20 cellular contexts compared by ENCODE assay signal in the genomic region with DNA sequence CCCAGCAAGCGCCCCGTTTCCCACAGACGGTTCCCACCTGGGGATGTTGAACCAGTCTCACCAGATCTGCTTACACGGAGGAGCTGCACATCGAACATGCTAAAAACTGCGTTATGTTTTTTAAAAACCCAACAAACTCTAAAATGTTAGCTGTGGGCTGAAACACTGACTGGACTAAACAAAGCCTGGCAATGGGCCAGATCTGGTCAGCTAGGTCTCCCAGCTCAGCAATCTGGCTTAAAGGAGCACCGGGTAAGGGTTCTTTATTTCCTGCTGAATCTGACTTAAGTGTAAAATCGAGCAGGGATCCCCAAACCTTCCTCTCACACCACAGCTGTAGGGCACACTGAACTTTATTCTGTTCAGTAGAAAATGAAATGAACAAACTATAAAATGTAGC.
A peak's percentile ranks its signal among the peaks of the same experiment; 100 is the strongest.
DNase-seq lines count a peak whose midpoint lies in the region; ATAC-seq, FAIRE-seq and TF ChIP-seq lines count a peak whose summit lies in the region.
"Had no signal": no experiment of that assay in that cellular context is flagged by ENCODE, and none has a peak within 500 bp of the region (broad histone marks: within the 10 kb centered on the region; RNA-seq: fewer than 3 reads in every experiment).

No MANE protein-coding gene starts in this region.

- no peak for TF ChIP-seq CTCF in cardiac muscle cell (IDR thresholded peaks at IDR 0.05; ENCODE audit: low read depth, low read length)
- no peak for TF ChIP-seq CTCF in thyroid gland (IDR thresholded peaks at IDR 0.05)

- H3K4me1 Mint-ChIP-seq in effector memory CD8-positive, alpha-beta T cell (ENCODE audit: low read depth in 2 of 2) = peaks cover 17 to 21% of the 10 kb centered on the region in 2 donors

- H3K4me1 ChIP-seq in cardiac muscle cell (ENCODE audit: low read depth) (peaks cover 13% of the 10 kb centered on the region), adipocyte (ENCODE audit: control insufficient read depth, insufficient read depth, low read length) (peaks cover 18% of the 10 kb centered on the region), right cardiac atrium (ENCODE audit: control insufficient read depth, insufficient read depth, low read length) (peaks cover 17% of the 10 kb centered on the region), thyroid gland (peaks cover 12 to 31% of the 10 kb centered on the region in 2 donors)
- H3K4me1 ChIP-seq: upper lobe of right lung had no signal

- ATAC-seq in Right ventricle myocardium inferior (no peak), right cardiac atrium (peak; percentile 53 to 58)
- ATAC-seq in effector memory CD8-positive, alpha-beta T cell (replicated peaks) = no peak
- ATAC-seq: stimulated activated effector memory CD8-positive, alpha-beta T cell treated with anti-CD3 and anti-CD28 coated beads, Interleukin-12 subunit alpha, Interleukin-12 subunit beta, amount 100 ng/mL, for 72 hours; upper lobe of right lung had no signal

- 55% methylated on average over 8 of the region's 8 CpGs for WGBS in right cardiac atrium
- WGBS in thyroid gland, 2 donors = 43% methylated on average over 8 of the region's 8 CpGs

- no peak overlapping the region for H3K27ac Mint-ChIP-seq in effector memory CD8-positive, alpha-beta T cell
- H3K27ac Mint-ChIP-seq: stimulated activated effector memory CD8-positive, alpha-beta T cell treated with anti-CD3 and anti-CD28 coated beads, Interleukin-12 subunit alpha, Interleukin-12 subunit beta, amount 100 ng/mL, for 72 hours had no signal

- no peaks in the 10 kb centered on the region for H3K36me3 ChIP-seq in cardiac muscle cell
- H3K36me3 ChIP-seq in adipocyte (ENCODE audit: control insufficient read depth, insufficient read depth, low read length, severe bottlenecking) = no peaks in the 10 kb centered on the region
- no peaks in the 10 kb centered on the region for H3K36me3 ChIP-seq in thyroid gland
- H3K36me3 ChIP-seq: upper lobe of right lung had no signal

- peaks cover 16% of the 10 kb centered on the region for H3K27me3 ChIP-seq in cardiac muscle cell
- peaks cover 4% of the 10 kb centered on the region for H3K27me3 ChIP-seq in adipocyte (replicated peaks; ENCODE audit: control insufficient read depth, insufficient read depth, low read length)
- no peaks in the 10 kb centered on the region for H3K27me3 ChIP-seq in right cardiac atrium (ENCODE audit: control insufficient read depth, insufficient read depth)
- no peaks in the 10 kb centered on the region for H3K27me3 ChIP-seq in thyroid gland
- H3K27me3 ChIP-seq: dorsolateral prefrontal cortex, upper lobe of right lung had no signal

- no peaks in the 10 kb centered on the region for H3K9me3 Mint-ChIP-seq in effector memory CD8-positive, alpha-beta T cell
- H3K9me3 Mint-ChIP-seq: stimulated activated effector memory CD8-positive, alpha-beta T cell treated with anti-CD3 and anti-CD28 coated beads, Interleukin-12 subunit alpha, Interleukin-12 subunit beta, amount 100 ng/mL, for 72 hours had no signal

- no peak for FAIRE-seq in HTR-8/SVneo (lab: Jason Lieb, UNC)
- FAIRE-seq: GM18507 had no signal

- no peak overlapping the region for H3K4me3 ChIP-seq in cardiac muscle cell
- H3K4me3 ChIP-seq in adipocyte (ENCODE audit: low read length) = no peak overlapping the region
- H3K4me3 ChIP-seq in right cardiac atrium (ENCODE audit: low read length) = no peak overlapping the region
- H3K4me3 ChIP-seq in thyroid gland (replicated peaks in 1 of 3) = no peak overlapping the region
- H3K4me3 ChIP-seq: dorsolateral prefrontal cortex, skin epidermis, upper lobe of right lung had no signal

- intact Hi-C loops in Right ventricle myocardium inferior (cut with DNase I) = no loop called here
- intact Hi-C loops in right cardiac atrium (cut with DNase I) = no loop called here
- intact Hi-C loops in thyroid gland (cut with DNase I) = no loop called here

- H3K27ac ChIP-seq in cardiac muscle cell = no peak overlapping the region
- peak overlapping the region; percentile 21 for H3K27ac ChIP-seq in right cardiac atrium (ENCODE audit: low read length)
- no peak overlapping the region for H3K27ac ChIP-seq in thyroid gland
- H3K27ac ChIP-seq: HL-60, upper lobe of right lung had no signal

- peak; percentile 59 to 65 for DNase-seq in cardiac muscle cell (ENCODE audit: low read depth in 1 of 2, low spot score in 1 of 2)
- no peak for DNase-seq in Right ventricle myocardium inferior (ENCODE audit: missing footprints)
- peak; percentile 50 for DNase-seq in adipocyte (ENCODE audit: low read depth)
- DNase-seq in right cardiac atrium = peak; percentile 56 to 79 (median 67)
- DNase-seq in thyroid gland = peak; percentile 70 to 75
- DNase-seq in effector memory CD8-positive, alpha-beta T cell = no peak
- DNase-seq in HTR-8/SVneo (ENCODE audit: insufficient read length, low spot score) = no peak
- DNase-seq in NK-92 treated with Interleukin-12 subunit alpha and Interleukin-12 subunit beta, amount 100 ng/mL, for 24 hours (lab: John Stamatoyannopoulos, UW) = no peak
- DNase-seq: activated CD4-positive, alpha-beta T cell treated with anti-CD3 and anti-CD28 coated beads, Interleukin-2, amount 50 U/mL, for 48 hours; COR-L47; Karpas-422; NCI-H1694 treated with DMSO at 0.1 percent for 48 hours; NCI-H774; SHP77 treated with DMSO at 0.1 percent for 48 hours; upper lobe of right lung had no signal

- H3K36me3 Mint-ChIP-seq in effector memory CD8-positive, alpha-beta T cell (ENCODE audit: insufficient read depth) = no peaks in the 10 kb centered on the region

- no peak overlapping the region for H3K4me3 Mint-ChIP-seq in effector memory CD8-positive, alpha-beta T cell
- H3K4me3 Mint-ChIP-seq: stimulated activated effector memory CD8-positive, alpha-beta T cell treated with anti-CD3 and anti-CD28 coated beads, Interleukin-12 subunit alpha, Interleukin-12 subunit beta, amount 100 ng/mL, for 72 hours had no signal

- H3K9ac ChIP-seq in adipocyte (ENCODE audit: low read length) = no peak overlapping the region

- no peak for TF ChIP-seq POLR2A in thyroid gland (IDR thresholded peaks at IDR 0.05)

- H3K9me3 ChIP-seq in cardiac muscle cell (ENCODE audit: low read depth) (no peaks in the 10 kb centered on the region), adipocyte (ENCODE audit: control insufficient read depth, low read length) (no peaks in the 10 kb centered on the region), right cardiac atrium (ENCODE audit: control insufficient read depth, low read length) (no peaks in the 10 kb centered on the region), thyroid gland (no peaks in the 10 kb centered on the region)
- H3K9me3 ChIP-seq: upper lobe of right lung had no signal

- peaks cover 0 to 3% of the 10 kb centered on the region in 2 donors for H3K27me3 Mint-ChIP-seq in effector memory CD8-positive, alpha-beta T cell

Comparison
In these comparisons a context has a peak if more than half of its experiments do, and no peak if none do; other contexts are left out.
1. DNase-seq: peak in cardiac muscle cell (2 of 2), adipocyte (single experiment), right cardiac atrium (3 of 3) and thyroid gland (2 of 2); none in Right ventricle myocardium inferior (single experiment), effector memory CD8-positive, alpha-beta T cell (0 of 3), HTR-8/SVneo (single experiment) and NK-92 treated with Interleukin-12 subunit alpha and Interleukin-12 subunit beta, amount 100 ng/mL, for 24 hours (single experiment).
2. ATAC-seq: peak in right cardiac atrium (2 of 2); none in Right ventricle myocardium inferior (single experiment) and effector memory CD8-positive, alpha-beta T cell (single experiment).